ENCODE assay signal across 13 cellular contexts in genomic region chr1:27149714-27150113, GRCh38. TPM values are rescaled to one million over a fixed set of nuclear protein-coding genes. Genes with fewer than 3 reads are reported as not detected.
DNase-seq lines count a peak whose midpoint lies in the region; ATAC-seq and TF ChIP-seq lines count a peak whose summit lies in the region.
"Had no signal": no experiment of that assay in that cellular context is flagged by ENCODE, and none has a peak within 500 bp of the region (broad histone marks: within the 10 kb centered on the region; RNA-seq: fewer than 3 reads in every experiment).

No MANE protein-coding gene starts in this region.

- no peaks in the 10 kb centered on the region for H3F3A ChIP-seq in GM23338 (replicated peaks; ENCODE audit: low read depth)

- peak overlapping the region in 3 of 4 donors; percentile 13 to 83 (median 29) for H3K4me3 Mint-ChIP-seq in CD4-positive, CD25-positive, alpha-beta regulatory T cell
- no peak overlapping the region for H3K4me3 Mint-ChIP-seq in GM23338
- H3K4me3 Mint-ChIP-seq: activated CD4-positive, alpha-beta memory T cell treated with anti-CD3 and anti-CD28 coated beads, Interleukin-2, amount 10 ng/mL, durations not matched to agents 7 days and 5 days; activated T-cell treated with anti-CD3 and anti-CD28 coated beads, Interleukin-2, amount 50 U/mL, for 72 hours; T-helper 17 cell had no signal

- no peak overlapping the region for H3K27ac ChIP-seq in CD4-positive, CD25-positive, alpha-beta regulatory T cell (ENCODE audit: insufficient read depth, low read length, poor library complexity, severe bottlenecking)
- H3K27ac ChIP-seq in OCI-LY7 (ENCODE audit: low read depth, low read length, poor library complexity, severe bottlenecking) (peak overlapping the region; percentile 79), left lung (peak overlapping the region in 1 of 2 donors; percentile 41), skeletal muscle tissue (ENCODE audit: low read depth, low read length) (peak overlapping the region; percentile 27), GM23338 (ENCODE audit: low read depth) (no peak overlapping the region)

- peaks cover 45% of the 10 kb centered on the region for H3K4me1 ChIP-seq in CD4-positive, CD25-positive, alpha-beta regulatory T cell (ENCODE audit: control insufficient read depth, insufficient read depth, low read length, poor library complexity, severe bottlenecking)
- H3K4me1 ChIP-seq in OCI-LY7 (ENCODE audit: insufficient read depth, low read length, poor library complexity, severe bottlenecking) (peaks cover 70% of the 10 kb centered on the region), left lung (peaks cover 35 to 70% of the 10 kb centered on the region in 2 donors), skeletal muscle tissue (ENCODE audit: control insufficient read depth in 3 of 3, insufficient read depth in 3 of 3, low read length in 3 of 3) (peaks cover 80 to 87% (median 82%) of the 10 kb centered on the region in 3 donors), GM23338 (ENCODE audit: insufficient read depth) (peaks cover 34% of the 10 kb centered on the region)

- H3K9ac ChIP-seq in skeletal muscle tissue (ENCODE audit: low read depth in 1 of 3, low read length in 3 of 3) = peak overlapping the region in 1 of 3 donors; percentile 60

- no peak for TF ChIP-seq CTCF in OCI-LY7 (conservative IDR thresholded peaks at IDR 0.05; ENCODE audit: low read length)
- TF ChIP-seq CTCF in left lung (IDR thresholded peaks at IDR 0.05) = no peak
- TF ChIP-seq CTCF in GM23338 (conservative IDR thresholded peaks at IDR 0.05; ENCODE audit: low read depth in 2 of 2) = no peak

- DNase-seq in CD4-positive, CD25-positive, alpha-beta regulatory T cell = no peak
- no peak for DNase-seq in OCI-LY7 (ENCODE audit: low spot score)
- DNase-seq in left lung = no peak
- no peak for DNase-seq in H7
- DNase-seq in HK-2 (ENCODE audit: unreplicated experiment) = no peak
- DNase-seq in GM23338 (ENCODE audit: low spot score) = no peak
- DNase-seq: activated CD4-positive, alpha-beta memory T cell treated with anti-CD3 and anti-CD28 coated beads, Interleukin-2, amount 10 ng/mL, durations not matched to agents 7 days and 5 days; activated T-cell treated with anti-CD3 and anti-CD28 coated beads, Interleukin-2, amount 50 U/mL, for 72 hours; NCI-H1048; NCI-H526 treated with DMSO at 0.1 percent for 48 hours; T-helper 17 cell had no signal

- CTCF ChIA-PET in OCI-LY7 (lab: Charles Lee; ENCODE audit: unreplicated experiment) = interaction anchor here (1.3 kb wide), 1 partner anchor 9 kb away, joined by 4 read pairs; no protein-coding TSS in a partner anchor

- H3K4me3 ChIP-seq in CD4-positive, CD25-positive, alpha-beta regulatory T cell (ENCODE audit: low read depth, low read length) = no peak overlapping the region
- peak overlapping the region; percentile 38 for H3K4me3 ChIP-seq in OCI-LY7 (ENCODE audit: low read depth, low read length, poor library complexity, severe bottlenecking)
- no peak overlapping the region for H3K4me3 ChIP-seq in left lung
- H3K4me3 ChIP-seq in skeletal muscle tissue (ENCODE audit: low read length in 3 of 3) = peak overlapping the region in 1 of 3 donors; percentile 29
- H3K4me3 ChIP-seq in H7 (ENCODE audit: insufficient read depth, low read depth, low read length) = no peak overlapping the region
- H3K4me3 ChIP-seq in GM23338 = no peak overlapping the region

- intact Hi-C loops in OCI-LY7 (cut with micrococcal nuclease; ENCODE audit: unreplicated experiment) = no loop called here
- intact Hi-C loops in left lung (cut with DNase I) = no loop called here

- no peaks in the 10 kb centered on the region for H3K27me3 Mint-ChIP-seq in CD4-positive, CD25-positive, alpha-beta regulatory T cell
- H3K27me3 Mint-ChIP-seq in GM23338 (ENCODE audit: insufficient read depth, low read depth, poor library complexity) = peaks cover 8% of the 10 kb centered on the region
- H3K27me3 Mint-ChIP-seq: activated CD4-positive, alpha-beta memory T cell treated with anti-CD3 and anti-CD28 coated beads, Interleukin-2, amount 10 ng/mL, durations not matched to agents 7 days and 5 days; T-helper 17 cell had no signal

- H3K4me1 Mint-ChIP-seq in CD4-positive, CD25-positive, alpha-beta regulatory T cell = peaks cover 5 to 65% (median 51%) of the 10 kb centered on the region in 4 donors
- H3K4me1 Mint-ChIP-seq in GM23338 = peaks cover 44% of the 10 kb centered on the region

- peak overlapping the region in 2 of 3 donors; percentile 78 to 86 for H3K27ac Mint-ChIP-seq in CD4-positive, CD25-positive, alpha-beta regulatory T cell
- no peak overlapping the region for H3K27ac Mint-ChIP-seq in GM23338
- H3K27ac Mint-ChIP-seq: activated CD4-positive, alpha-beta memory T cell treated with anti-CD3 and anti-CD28 coated beads, Interleukin-2, amount 10 ng/mL, durations not matched to agents 7 days and 5 days; activated T-cell treated with anti-CD3 and anti-CD28 coated beads, Interleukin-2, amount 50 U/mL, for 72 hours; T-helper 17 cell had no signal

- H4K20me1 ChIP-seq in OCI-LY7 (ENCODE audit: insufficient read depth, low read length) = peaks cover 13% of the 10 kb centered on the region; the same call in 1 of the 2 replicates
- no peaks in the 10 kb centered on the region; the same call in 1 of the 2 replicates for H4K20me1 ChIP-seq in GM23338 (replicated peaks; ENCODE audit: insufficient read depth)

- H3K9me3 ChIP-seq in CD4-positive, CD25-positive, alpha-beta regulatory T cell (ENCODE audit: control insufficient read depth in 2 of 2, low read length in 2 of 2) = no peaks in the 10 kb centered on the region
- H3K9me3 ChIP-seq in OCI-LY7 (ENCODE audit: low read length) (no peaks in the 10 kb centered on the region), left lung (no peaks in the 10 kb centered on the region), skeletal muscle tissue (ENCODE audit: control insufficient read depth in 3 of 3, low read length in 3 of 3) (no peaks in the 10 kb centered on the region)

- H3K9me2 ChIP-seq in OCI-LY7 (ENCODE audit: insufficient read depth, low read length) = no peaks in the 10 kb centered on the region
- H3K9me2 ChIP-seq in GM23338 (ENCODE audit: insufficient read depth) = no peaks in the 10 kb centered on the region

- no peaks in the 10 kb centered on the region for H3K27me3 ChIP-seq in CD4-positive, CD25-positive, alpha-beta regulatory T cell (ENCODE audit: control insufficient read depth, insufficient read depth, low read length)
- H3K27me3 ChIP-seq in left lung (no peaks in the 10 kb centered on the region), skeletal muscle tissue (ENCODE audit: control insufficient read depth in 3 of 3, insufficient read depth in 3 of 3, low read length in 3 of 3) (no peaks in the 10 kb centered on the region), H7 (ENCODE audit: control insufficient read depth, insufficient read depth, low read length) (no peaks in the 10 kb centered on the region), GM23338 (ENCODE audit: insufficient read depth) (no peaks in the 10 kb centered on the region)

- peak overlapping the region; percentile 73 for H3K4me2 ChIP-seq in OCI-LY7 (ENCODE audit: low read length)
- no peak overlapping the region for H3K4me2 ChIP-seq in GM23338

- no peaks in the 10 kb centered on the region for H3K9me3 Mint-ChIP-seq in CD4-positive, CD25-positive, alpha-beta regulatory T cell
- no peaks in the 10 kb centered on the region for H3K9me3 Mint-ChIP-seq in GM23338
- H3K9me3 Mint-ChIP-seq: activated CD4-positive, alpha-beta memory T cell treated with anti-CD3 and anti-CD28 coated beads, Interleukin-2, amount 10 ng/mL, durations not matched to agents 7 days and 5 days; activated T-cell treated with anti-CD3 and anti-CD28 coated beads, Interleukin-2, amount 50 U/mL, for 72 hours had no signal

- POLR2A ChIA-PET in OCI-LY7 (lab: Charles Lee) = interaction anchor here (0.5 to 1.0 kb wide), 4 partner anchors 10 to 93 kb away, joined by 3 to 7 read pairs (median 4); no protein-coding TSS in a partner anchor

- ATAC-seq in CD4-positive, CD25-positive, alpha-beta regulatory T cell (ENCODE audit: low read depth in 2 of 2) = no peak
- ATAC-seq in left lung (peak; percentile 51), GM23338 (no peak), GM18502 (IDR thresholded peaks at IDR 0.05; ENCODE audit: poor library complexity, unreplicated experiment) (no peak)
- ATAC-seq: activated T-cell treated with anti-CD3 and anti-CD28 coated beads, Interleukin-2, amount 50 U/mL, for 72 hours; T-helper 17 cell had no signal

- peaks cover 13% of the 10 kb centered on the region for H3K36me3 Mint-ChIP-seq in CD4-positive, CD25-positive, alpha-beta regulatory T cell
- no peaks in the 10 kb centered on the region; the same call in 1 of the 3 replicates for H3K36me3 Mint-ChIP-seq in GM23338 (ENCODE audit: low read depth)

- H3K36me3 ChIP-seq in CD4-positive, CD25-positive, alpha-beta regulatory T cell (ENCODE audit: control insufficient read depth, insufficient read depth, low read length) = peaks cover 4% of the 10 kb centered on the region
- H3K36me3 ChIP-seq in OCI-LY7 (ENCODE audit: insufficient read depth, low read length) (peaks cover 7% of the 10 kb centered on the region; the same call in 1 of the 2 replicates), left lung (peaks cover 0 to 4% of the 10 kb centered on the region in 2 donors), skeletal muscle tissue (ENCODE audit: control insufficient read depth in 3 of 3, insufficient read depth in 3 of 3, low read length in 3 of 3) (no peaks in the 10 kb centered on the region), H7 (replicated peaks; ENCODE audit: control insufficient read depth, insufficient read depth, low read length) (peaks cover 3% of the 10 kb centered on the region), GM23338 (ENCODE audit: insufficient read depth) (no peaks in the 10 kb centered on the region)

- H3K79me2 ChIP-seq in OCI-LY7 (ENCODE audit: insufficient read depth, low read depth, low read length) (peaks cover 67% of the 10 kb centered on the region), GM23338 (replicated peaks; ENCODE audit: insufficient read depth) (peaks cover 59% of the 10 kb centered on the region)

- no TSS peak for BruUV-seq in OCI-LY7 (replicated peaks; lab: Mats Ljungman, UMichigan)

- H2AFZ ChIP-seq in OCI-LY7 (ENCODE audit: low read length) = no peak overlapping the region
- H2AFZ ChIP-seq in GM23338 = no peak overlapping the region

TF ChIP-seq in GM23338, 12 proteins besides CTCF, POLR2A, EP300 and RAD21:
- no peak for TF ChIP-seq EZH2 (IDR thresholded peaks at IDR 0.05; ENCODE audit: low read depth, unreplicated experiment)
- TF ChIP-seq ZNF114 (CRISPR knock-in tag; IDR thresholded peaks at IDR 0.05) = no peak

RNA-seq across cellular contexts. Expression of gene SLC9A1, which starts 5.2 kb away (rescaled TPM):
- 32.3 TPM for total RNA-seq in CD4-positive, CD25-positive, alpha-beta regulatory T cell
- 1 to 10 TPM; 5.4 to 8.7 (median 7.0) TPM for polyA plus RNA-seq in CD4-positive, CD25-positive, alpha-beta regulatory T cell
- 5.3 and 5.8 TPM in 2 replicates for total RNA-seq in OCI-LY7 (2014; rRNA removed; shearing (Covaris generic))
- total RNA-seq in OCI-LY7 (2022) (17.4 and 19.2 TPM in 2 replicates), left lung (10 to 100 TPM; 47.1 to 63.8 TPM), skeletal muscle tissue (1.6 TPM)
- total RNA-seq in H7 (2014; rRNA removed; shearing (Covaris generic)) = 12.6 and 13.1 TPM in 2 replicates
- total RNA-seq in GM23338 (2014; rRNA removed; shearing (Covaris generic)) = 22.3 and 23.3 TPM in 2 replicates
- polyA plus RNA-seq in GM23338 (2016; fragmentation: Nextera tagmentation; extraction: Ambion mirVana) = 10.4 and 10.5 TPM in 2 replicates

Comparison
In these comparisons a context has a peak if more than half of its experiments do, and no peak if none do; other contexts are left out.
1. H3K27ac ChIP-seq: peak in OCI-LY7 (single experiment) and skeletal muscle tissue (single experiment); none in CD4-positive, CD25-positive, alpha-beta regulatory T cell (single experiment) and GM23338 (single experiment).